ENCODE assay signal across 8 cellular contexts in the genomic region with DNA sequence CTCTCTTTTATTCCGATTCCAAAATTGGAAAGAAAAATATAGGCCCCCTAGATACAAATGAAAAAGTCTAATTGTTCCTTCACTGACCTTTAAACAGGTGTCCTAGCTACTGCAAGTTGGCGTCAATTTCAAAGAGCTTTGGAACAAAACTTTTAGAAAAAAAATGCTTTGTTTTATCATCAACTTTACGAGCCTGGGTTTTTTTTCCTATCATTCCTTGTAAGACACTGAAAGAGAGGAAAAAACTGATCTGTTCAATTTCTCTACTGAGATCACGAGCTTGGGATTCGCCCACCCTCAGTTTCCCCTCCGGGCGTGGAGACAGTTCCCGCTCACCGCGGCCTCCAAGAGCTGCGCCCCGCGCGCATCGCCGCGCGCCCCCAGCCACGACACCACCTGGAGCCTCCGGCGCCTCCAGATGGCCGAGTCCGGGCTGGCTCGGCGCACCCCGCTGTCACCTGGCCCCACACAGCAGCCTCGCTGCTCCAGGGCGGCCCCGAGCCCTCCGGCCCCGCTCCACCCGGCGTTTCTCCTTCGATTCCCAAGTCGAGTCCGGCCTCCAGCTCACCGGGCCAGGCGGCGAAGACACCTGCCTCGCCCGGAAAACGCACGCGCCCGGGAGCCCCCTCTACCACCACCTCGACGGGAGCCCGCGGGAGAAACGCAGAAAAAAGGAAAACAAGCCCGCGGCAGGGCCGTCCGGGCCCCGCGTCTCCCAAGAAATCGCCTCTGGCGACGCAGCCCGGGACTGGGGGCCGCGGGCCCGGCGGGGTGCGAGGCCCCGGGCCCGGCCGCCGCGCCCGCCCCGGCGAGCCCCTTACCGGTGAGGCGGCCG. TPM values are rescaled to one million over a fixed set of nuclear protein-coding genes. Genes with fewer than 3 reads are reported as not detected.
A peak's percentile ranks its signal among the peaks of the same experiment; 100 is the strongest.
DNase-seq lines count a peak whose midpoint lies in the region; ATAC-seq lines count a peak whose summit lies in the region.

No MANE protein-coding gene starts in this region.

- DNase-seq in NCI-H345 (lab: John Stamatoyannopoulos, UW) (peak; percentile 34), NCI-H345 treated with DMSO at 0.1 percent for 48 hours (lab: John Stamatoyannopoulos, UW; ENCODE audit: unreplicated experiment) (no peak), aorta (peak; percentile 59 to 81), HuH-7 (ENCODE audit: low spot score) (no peak)
- no peak for DNase-seq in activated CD4-positive, alpha-beta T cell treated with anti-CD3 and anti-CD28 coated beads, Interleukin-2, amount 10 ng/mL, durations not matched to agents 24 days and 14 days
- peak in 5 of 9 donors; percentile 6 to 25 (median 20) for DNase-seq in naive thymus-derived CD4-positive, alpha-beta T cell

- 6% methylated on average over 61 to 76 of the region's 76 CpGs for WGBS in aorta, 2 donors

- peaks cover 8 to 19% of the 10 kb centered on the region in 2 donors for H3K4me1 ChIP-seq in naive thymus-derived CD4-positive, alpha-beta T cell (ENCODE audit: control insufficient read depth in 2 of 2, insufficient read depth in 2 of 2, low read length in 2 of 2)
- peaks cover 0 to 4% of the 10 kb centered on the region in 2 donors for H3K4me1 ChIP-seq in aorta (ENCODE audit: control insufficient read depth in 1 of 2, insufficient read depth in 2 of 2, low read length in 2 of 2)

- no peak overlapping the region for H3K27ac ChIP-seq in naive thymus-derived CD4-positive, alpha-beta T cell (ENCODE audit: low read depth, low read length)
- peak overlapping the region in 1 of 2 donors; percentile 85 for H3K27ac ChIP-seq in aorta (ENCODE audit: low read depth in 1 of 2, low read length in 2 of 2)

- H3K9me3 Mint-ChIP-seq in activated CD4-positive, alpha-beta T cell treated with anti-CD3 and anti-CD28 coated beads, Interleukin-2, amount 10 ng/mL, durations not matched to agents 24 days and 14 days: no peaks in the 10 kb centered on the region
- H3K9me3 Mint-ChIP-seq in naive thymus-derived CD4-positive, alpha-beta T cell: no peaks in the 10 kb centered on the region

- H3K27me3 ChIP-seq in naive thymus-derived CD4-positive, alpha-beta T cell (ENCODE audit: control insufficient read depth in 2 of 2, insufficient read depth in 2 of 2, low read length in 2 of 2): peaks cover 0 to 4% of the 10 kb centered on the region in 2 donors
- H3K27me3 ChIP-seq in aorta (ENCODE audit: control insufficient read depth in 1 of 2, insufficient read depth in 2 of 2, low read length in 1 of 2): no peaks in the 10 kb centered on the region

- POLR2A ChIA-PET in naive thymus-derived CD4-positive, alpha-beta T cell (lab: Charles Lee): interaction anchor here (0.6 to 1.1 kb wide), 6 partner anchors 12 to 397 kb away, joined by 3 to 4 read pairs (median 3); a partner anchor contains a TSS

- H3K36me3 Mint-ChIP-seq in activated CD4-positive, alpha-beta T cell treated with anti-CD3 and anti-CD28 coated beads, Interleukin-2, amount 10 ng/mL, durations not matched to agents 24 days and 14 days (ENCODE audit: low read depth): no peaks in the 10 kb centered on the region
- H3K36me3 Mint-ChIP-seq in naive thymus-derived CD4-positive, alpha-beta T cell: no peaks in the 10 kb centered on the region

- H3K4me3 ChIP-seq in naive thymus-derived CD4-positive, alpha-beta T cell (ENCODE audit: low read length): peak overlapping the region; percentile 45
- peak overlapping the region; percentile 62 to 73 for H3K4me3 ChIP-seq in aorta (ENCODE audit: low read length in 2 of 2)

- ATAC-seq in HG03442 (IDR thresholded peaks at IDR 0.05; ENCODE audit: unreplicated experiment) (peak; percentile 19), esophagus mucosa (peak; percentile 20), aorta (ENCODE audit: low FRiP score) (peak; percentile 3)
- ATAC-seq in naive thymus-derived CD4-positive, alpha-beta T cell: no peak

- H3K4me1 Mint-ChIP-seq in activated CD4-positive, alpha-beta T cell treated with anti-CD3 and anti-CD28 coated beads, Interleukin-2, amount 10 ng/mL, durations not matched to agents 24 days and 14 days: peaks cover 17% of the 10 kb centered on the region
- H3K4me1 Mint-ChIP-seq in naive thymus-derived CD4-positive, alpha-beta T cell: peaks cover 14 to 36% (median 25%) of the 10 kb centered on the region in 7 donors

- H3K4me3 Mint-ChIP-seq in activated CD4-positive, alpha-beta T cell treated with anti-CD3 and anti-CD28 coated beads, Interleukin-2, amount 10 ng/mL, durations not matched to agents 24 days and 14 days: peak overlapping the region; percentile 76
- H3K4me3 Mint-ChIP-seq in naive thymus-derived CD4-positive, alpha-beta T cell: peak overlapping the region; percentile 47 to 88 (median 78)

- intact Hi-C loops in activated CD4-positive, alpha-beta T cell treated with anti-CD3 and anti-CD28 coated beads, Interleukin-2, amount 10 ng/mL, durations not matched to agents 24 days and 14 days (cut with micrococcal nuclease): loop anchor here (1.0 to 5.0 kb wide), 3 partner anchors 102 to 157 kb away; a partner anchor contains a TSS
- intact Hi-C loops in naive thymus-derived CD4-positive, alpha-beta T cell (cut with micrococcal nuclease): loop anchor here (1.0 to 5.0 kb wide), 9 partner anchors 24 to 588 kb away; a partner anchor contains a TSS
- intact Hi-C loops in aorta (cut with DNase I): loop anchor here (5.0 kb wide), 3 partner anchors 57 to 138 kb away; no protein-coding TSS in a partner anchor

- H3K27me3 Mint-ChIP-seq in activated CD4-positive, alpha-beta T cell treated with anti-CD3 and anti-CD28 coated beads, Interleukin-2, amount 10 ng/mL, durations not matched to agents 24 days and 14 days: peaks cover 76% of the 10 kb centered on the region
- peaks cover 0 to 80% (median 16%) of the 10 kb centered on the region in 5 donors for H3K27me3 Mint-ChIP-seq in naive thymus-derived CD4-positive, alpha-beta T cell

- no peaks in the 10 kb centered on the region for H3K9me3 ChIP-seq in naive thymus-derived CD4-positive, alpha-beta T cell (ENCODE audit: control insufficient read depth in 2 of 3, low read length in 3 of 3)
- no peaks in the 10 kb centered on the region for H3K9me3 ChIP-seq in aorta (ENCODE audit: control insufficient read depth, low read length)

- H3K36me3 ChIP-seq in naive thymus-derived CD4-positive, alpha-beta T cell (ENCODE audit: control insufficient read depth in 2 of 3, insufficient read depth in 3 of 3, low read length in 3 of 3): no peaks in the 10 kb centered on the region
- H3K36me3 ChIP-seq in aorta (ENCODE audit: control insufficient read depth in 1 of 2, insufficient read depth in 2 of 2, low read length in 1 of 2): no peaks in the 10 kb centered on the region

- CTCF ChIA-PET in naive thymus-derived CD4-positive, alpha-beta T cell (lab: Charles Lee): no interaction called here

- peak overlapping the region; percentile 7 for H3K27ac Mint-ChIP-seq in activated CD4-positive, alpha-beta T cell treated with anti-CD3 and anti-CD28 coated beads, Interleukin-2, amount 10 ng/mL, durations not matched to agents 24 days and 14 days
- H3K27ac Mint-ChIP-seq in naive thymus-derived CD4-positive, alpha-beta T cell: peak overlapping the region in 2 of 9 donors; percentile 4 to 61

RNA-seq across cellular contexts. Expression of a gene that starts 0.7 kb away (rescaled TPM):
- total RNA-seq in activated CD4-positive, alpha-beta T cell treated with anti-CD3 and anti-CD28 coated beads, Interleukin-2, amount 10 ng/mL, durations not matched to agents 24 days and 14 days: 1.3 and 1.4 TPM in 2 replicates
- total RNA-seq in esophagus mucosa (17.8 TPM), aorta (10 to 100 TPM; 21.9 to 24.9 TPM)
- 10 to 100 TPM in 1 of 5 experiments, 1 to 10 TPM in 3, under 1 TPM in 1; 0.87 to 20.1 (median 2.4) TPM for total RNA-seq in naive thymus-derived CD4-positive, alpha-beta T cell
- polyA plus RNA-seq in naive thymus-derived CD4-positive, alpha-beta T cell: under 1 TPM; 0.30 to 0.37 TPM
- 10 to 100 TPM in 1 of 2 donors, 1 to 10 TPM in 1; 7.8 to 28.8 TPM for polyA plus RNA-seq in aorta

Comparison
In these comparisons a context has a peak if more than half of its experiments do, and no peak if none do; other contexts are left out.
1. DNase-seq: peak in NCI-H345 (single experiment), naive thymus-derived CD4-positive, alpha-beta T cell (5 of 9) and aorta (2 of 2); none in NCI-H345 treated with DMSO at 0.1 percent for 48 hours (single experiment), activated CD4-positive, alpha-beta T cell treated with anti-CD3 and anti-CD28 coated beads, Interleukin-2, amount 10 ng/mL, durations not matched to agents 24 days and 14 days (single experiment) and HuH-7 (single experiment).